Comparison of ENCODE assay signal across 23 cellular contexts in the genomic region with DNA sequence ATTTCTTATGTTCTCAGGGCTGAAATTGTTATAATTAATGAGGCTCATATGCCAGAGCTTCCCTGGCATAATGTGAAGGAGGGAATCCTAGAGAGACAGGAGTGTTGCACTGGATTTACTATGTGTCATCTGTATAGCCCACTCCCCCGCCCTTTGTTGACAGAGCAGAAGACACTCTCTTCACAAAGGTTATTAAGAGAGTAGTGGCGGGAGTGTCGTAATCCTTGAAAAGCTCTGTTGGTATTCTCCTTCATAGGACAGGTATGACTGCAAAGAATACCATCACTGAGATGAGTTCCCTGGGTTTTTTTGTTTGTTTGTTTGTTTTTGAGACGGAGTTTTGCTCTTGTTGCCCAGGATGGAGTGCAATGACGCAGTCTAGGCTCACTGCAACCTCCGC. TPM values are rescaled to one million over a fixed set of nuclear protein-coding genes. Genes with fewer than 3 reads are reported as not detected.
DNase-seq lines count a peak whose midpoint lies in the region; ATAC-seq, FAIRE-seq and TF ChIP-seq lines count a peak whose summit lies in the region.
"Had no signal": no experiment of that assay in that cellular context is flagged by ENCODE, and none has a peak within 500 bp of the region (broad histone marks: within the 10 kb centered on the region; RNA-seq: fewer than 3 reads in every experiment).

No MANE protein-coding gene starts in this region.

- WGBS in HepG2 (ENCODE audit: low lambda C conversion rate), result 53% methylated on average over 6 of the region's 6 CpGs
- WGBS in right lobe of liver (ENCODE audit: insufficient coverage, low coverage, low lambda C conversion rate, missing lambda C conversion rate), result 100% methylated on average over 5 of the region's 6 CpGs
- 83 to 95% methylated on average over 3 to 6 of the region's 6 CpGs for WGBS in endodermal cell (ENCODE audit: insufficient coverage in 1 of 2, insufficient read length in 1 of 2), 2 experiments

- H3K4me1 ChIP-seq in HepG2 (ENCODE audit: insufficient read depth, low read length), result peaks cover 52% of the 10 kb centered on the region
- no peaks in the 10 kb centered on the region for H3K4me1 ChIP-seq in right lobe of liver
- H3K4me1 ChIP-seq in endodermal cell (ENCODE audit: control insufficient read depth, insufficient read depth, low read length), result no peaks in the 10 kb centered on the region
- H3K4me1 ChIP-seq in subcutaneous abdominal adipose tissue (ENCODE audit: control insufficient read depth in 5 of 5, insufficient read depth in 5 of 5, low read length in 5 of 5), result peaks cover 0 to 4% (median 0%) of the 10 kb centered on the region in 5 donors

- peaks cover 82% of the 10 kb centered on the region for H3K79me2 ChIP-seq in HepG2 (ENCODE audit: insufficient read depth, low read length)

- H3K9ac ChIP-seq in HepG2 (ENCODE audit: insufficient read depth, low read depth, low read length), result no peak overlapping the region
- H3K9ac ChIP-seq in endodermal cell (ENCODE audit: extremely low read depth, low read length, poor library complexity, severe bottlenecking), result no peak overlapping the region
- H3K9ac ChIP-seq in subcutaneous abdominal adipose tissue (ENCODE audit: low read length in 5 of 5), result no peak overlapping the region
- H3K9ac ChIP-seq: GM23248 had no signal

- intact Hi-C loops in HepG2 (cut with micrococcal nuclease; ENCODE audit: unreplicated experiment) (no loop called here), right lobe of liver (cut with DNase I) (no loop called here)

- H3K27ac Mint-ChIP-seq in endodermal cell, result no peak overlapping the region
- H3K27ac Mint-ChIP-seq: B cell; CD4-positive, alpha-beta memory T cell had no signal

- H3K27ac ChIP-seq in HepG2 (ENCODE audit: extremely low read length, insufficient read depth, low read length) (no peak overlapping the region), right lobe of liver (no peak overlapping the region), endodermal cell (ENCODE audit: low read depth, low read length) (no peak overlapping the region), subcutaneous abdominal adipose tissue (ENCODE audit: low read depth, low read length) (no peak overlapping the region)
- H3K27ac ChIP-seq: 22Rv1, GM23248 had no signal

- in situ Hi-C loops in HepG2 (cut with HindIII; ENCODE audit: extremely low pct_ligation_motif_present, low pct_unique_long_range_greater_than_20kb), result no loop called here

- TF ChIP-seq CTCF in HepG2 (CRISPR knock-in tag; IDR thresholded peaks at IDR 0.05), result no peak
- no peak for TF ChIP-seq CTCF in right lobe of liver (IDR thresholded peaks at IDR 0.05)
- TF ChIP-seq CTCF in endodermal cell (conservative IDR thresholded peaks at IDR 0.05), result no peak

- peaks cover 74% of the 10 kb centered on the region for H4K20me1 ChIP-seq in HepG2 (ENCODE audit: insufficient read depth, low read length)

- H3K36me3 Mint-ChIP-seq in endodermal cell (ENCODE audit: low read depth), result peaks cover 97% of the 10 kb centered on the region

- H3K9me3 ChIP-seq in HepG2 (ENCODE audit: low read length) (peaks cover 3% of the 10 kb centered on the region; the same call in 1 of the 2 replicates), right lobe of liver (peaks cover 13 to 65% (median 43%) of the 10 kb centered on the region in 4 donors), endodermal cell (ENCODE audit: control insufficient read depth, low read length) (peaks cover 100% of the 10 kb centered on the region), subcutaneous abdominal adipose tissue (ENCODE audit: control insufficient read depth in 5 of 5, low read length in 5 of 5) (peaks cover 61 to 94% (median 86%) of the 10 kb centered on the region in 5 donors)

- peaks cover 99% of the 10 kb centered on the region for H3K9me3 Mint-ChIP-seq in endodermal cell

- no peaks in the 10 kb centered on the region for H3K27me3 Mint-ChIP-seq in endodermal cell (ENCODE audit: insufficient read depth)
- H3K27me3 Mint-ChIP-seq: B cell; CD4-positive, alpha-beta memory T cell had no signal

- H3K4me3 ChIP-seq in HepG2 (replicated peaks in 1 of 3; ENCODE audit: insufficient read depth in 1 of 3, low read depth in 2 of 3, low read length in 3 of 3), result no peak overlapping the region
- H3K4me3 ChIP-seq in right lobe of liver, result no peak overlapping the region
- H3K4me3 ChIP-seq in endodermal cell (ENCODE audit: low read length), result peak overlapping the region; percentile 59
- peak overlapping the region in 4 of 5 donors; percentile 13 to 62 (median 31) for H3K4me3 ChIP-seq in subcutaneous abdominal adipose tissue (ENCODE audit: low read depth in 1 of 5, low read length in 5 of 5)
- H3K4me3 ChIP-seq: GM23248 had no signal

- TF ChIP-seq EP300 in HepG2 (IDR thresholded peaks at IDR 0.05; ENCODE audit: low read depth in 2 of 2, low read length in 2 of 2) (no peak), HepG2 (CRISPR knock-in tag; IDR thresholded peaks at IDR 0.05; ENCODE audit: borderline replicate concordance) (no peak)

- CTCF ChIA-PET in HepG2 (lab: Yijun Ruan, JAX; ENCODE audit: low intra/inter-chr PET ratio, low total read pairs), result no interaction called here

- no peak for TF ChIP-seq POLR2A in HepG2 (IDR thresholded peaks at IDR 0.05; ENCODE audit: insufficient read depth in 1 of 2, low read depth in 2 of 2, low read length in 2 of 2)
- no peak for TF ChIP-seq POLR2A in right lobe of liver (IDR thresholded peaks at IDR 0.05)

- BruUV-seq in HepG2 (replicated peaks; lab: Mats Ljungman, UMichigan), result no TSS peak

- ATAC-seq in HepG2, result peak; percentile 88
- ATAC-seq in right lobe of liver, result no peak
- ATAC-seq in GM19455 (IDR thresholded peaks at IDR 0.05; ENCODE audit: unreplicated experiment), result no peak
- ATAC-seq in HG03139 (IDR thresholded peaks at IDR 0.05; ENCODE audit: unreplicated experiment), result no peak
- ATAC-seq in HG02678 (IDR thresholded peaks at IDR 0.05; ENCODE audit: unreplicated experiment), result no peak

- FAIRE-seq in HepG2 (lab: Jason Lieb, UNC), result no peak
- FAIRE-seq: A204.1, GM12891, GM18507, H1 had no signal

- H3K36me3 ChIP-seq in HepG2 (replicated peaks in 1 of 2; ENCODE audit: control insufficient read depth in 1 of 2, insufficient read depth in 2 of 2, low read length in 2 of 2) (peaks cover 12 to 30% of the 10 kb centered on the region in 2 experiments), right lobe of liver (peaks cover 0 to 43% (median 30%) of the 10 kb centered on the region in 4 donors), endodermal cell (ENCODE audit: control insufficient read depth, insufficient read depth, low read length) (peaks cover 99% of the 10 kb centered on the region), subcutaneous abdominal adipose tissue (ENCODE audit: control insufficient read depth in 5 of 5, insufficient read depth in 5 of 5, low read length in 5 of 5) (peaks cover 31 to 38% (median 34%) of the 10 kb centered on the region in 5 donors)

- TF ChIP-seq RAD21 in HepG2 (CRISPR knock-in tag; IDR thresholded peaks at IDR 0.05), result no peak

- no peak overlapping the region for H3K4me2 ChIP-seq in HepG2 (ENCODE audit: low read depth, low read length)

- H3K27me3 ChIP-seq in HepG2 (ENCODE audit: control insufficient read depth in 1 of 2, insufficient read depth in 2 of 2, low read length in 2 of 2), result no peaks in the 10 kb centered on the region
- H3K27me3 ChIP-seq in right lobe of liver, result no peaks in the 10 kb centered on the region
- no peaks in the 10 kb centered on the region for H3K27me3 ChIP-seq in endodermal cell (ENCODE audit: control insufficient read depth, insufficient read depth, low read length, poor library complexity, severe bottlenecking)
- no peaks in the 10 kb centered on the region for H3K27me3 ChIP-seq in subcutaneous abdominal adipose tissue (ENCODE audit: control insufficient read depth in 5 of 5, insufficient read depth in 4 of 5, low read length in 5 of 5)

- H2AFZ ChIP-seq in HepG2 (ENCODE audit: low read length), result no peak overlapping the region
- H2AFZ ChIP-seq: GM23248 had no signal

- no peak overlapping the region for H3K4me3 Mint-ChIP-seq in endodermal cell
- H3K4me3 Mint-ChIP-seq: B cell had no signal

- H3K4me1 Mint-ChIP-seq in endodermal cell, result no peaks in the 10 kb centered on the region

- DNase-seq in HepG2 (ENCODE audit: low spot score) (peak; percentile 70), right lobe of liver (no peak), endodermal cell (no peak)
- DNase-seq: C1 segment of cervical spinal cord; Calu3; CD4-positive, alpha-beta memory T cell; COR-L47; DMS53; DMS79 treated with DMSO at 0.1 percent for 48 hours; GF-D8; GM23248; H7; HCEC 1CT had no signal

- POLR2A ChIA-PET in HepG2 (lab: Yijun Ruan, JAX), result no interaction called here

RNA-seq across cellular contexts. Expression of gene ZNF121, which starts 14.0 kb away (rescaled TPM):
- total RNA-seq in HepG2 (2016; rRNA removed; fragmentation: Illumina TruSeq; extraction: Trizol) (56.3 and 78.4 TPM in 2 replicates), right lobe of liver (10 to 100 TPM; 11.5 to 15.2 (median 12.4) TPM), endodermal cell (100 to 1,000 TPM; 100 to 168 TPM)
- total RNA-seq in HepG2 (2016; cell fraction: cytosol; rRNA removed; fragmentation: Illumina TruSeq; extraction: Trizol; ENCODE audit: low read depth), result 36.0 and 37.2 TPM in 2 replicates
- 52.9 and 76.9 TPM in 2 replicates for total RNA-seq in HepG2 (2016; cell fraction: insoluble cytoplasmic fraction; rRNA removed; fragmentation: Illumina TruSeq; extraction: Trizol)
- 33.2 and 40.8 TPM in 2 replicates for total RNA-seq in HepG2 (2016; cell fraction: membrane; rRNA removed; fragmentation: Illumina TruSeq; extraction: Trizol)
- total RNA-seq in HepG2 (2016; cell fraction: nucleus; rRNA removed; fragmentation: Illumina TruSeq; extraction: Trizol), result 42.2 and 54.0 TPM in 2 replicates
- polyA plus RNA-seq in HepG2 (2011; rRNA removed), result 7.8 and 9.3 TPM in 2 replicates
- 2.3 and 4.6 TPM in 2 replicates for polyA plus RNA-seq in HepG2 (2011; cell fraction: cytosol; rRNA removed)
- polyA plus RNA-seq in HepG2 (2011; cell fraction: nucleus; rRNA removed), result 7.6 and 13.1 TPM in 2 replicates
- polyA plus RNA-seq in HepG2 (2012), result 12.0 and 12.6 TPM in 2 replicates
- polyA plus RNA-seq in HepG2 (2016; cell fraction: cytosol; fragmentation: Illumina TruSeq; extraction: Trizol; ENCODE audit: low read depth), result 1.3 and 1.9 TPM in 2 replicates
- 11.0 and 11.4 TPM in 2 replicates for polyA plus RNA-seq in HepG2 (2016; cell fraction: insoluble cytoplasmic fraction; fragmentation: Illumina TruSeq; extraction: Trizol; ENCODE audit: low read depth)
- polyA plus RNA-seq in HepG2 (2016; cell fraction: membrane; fragmentation: Illumina TruSeq; extraction: Trizol; ENCODE audit: low read depth), result 2.8 and 3.3 TPM in 2 replicates
- 38.0 and 38.9 TPM in 2 replicates for polyA plus RNA-seq in HepG2 (2016; cell fraction: nucleus; fragmentation: Illumina TruSeq; extraction: Trizol; ENCODE audit: insufficient read depth, low read depth)
- 11.0 and 19.0 TPM in 2 replicates for polyA minus RNA-seq in HepG2 (2011; rRNA and poly(A)+ RNA removed; ENCODE audit: low replicate concordance)
- polyA minus RNA-seq in HepG2 (2011; cell fraction: cytosol; rRNA and poly(A)+ RNA removed), result 22.7 and 28.7 TPM in 2 replicates
- 21.2 and 33.4 TPM in 2 replicates for polyA minus RNA-seq in HepG2 (2011; cell fraction: nucleus; rRNA and poly(A)+ RNA removed)
- 46.3 TPM for polyA plus RNA-seq in endodermal cell (2013, experiment 1 of 2)
- polyA plus RNA-seq in endodermal cell (2013, experiment 2 of 2), result 47.2 TPM

RNA-seq across cellular contexts. Expression of gene ZNF426, which starts 31.8 kb away (rescaled TPM):
- total RNA-seq in HepG2 (2016; rRNA removed; fragmentation: Illumina TruSeq; extraction: Trizol) (14.9 and 20.6 TPM in 2 replicates), right lobe of liver (1 to 10 TPM; 2.3 to 4.4 (median 2.5) TPM), endodermal cell (10 to 100 TPM; 26.0 to 30.0 TPM)
- 1.9 TPM in 2 replicates for total RNA-seq in HepG2 (2016; cell fraction: cytosol; rRNA removed; fragmentation: Illumina TruSeq; extraction: Trizol; ENCODE audit: low read depth)
- total RNA-seq in HepG2 (2016; cell fraction: insoluble cytoplasmic fraction; rRNA removed; fragmentation: Illumina TruSeq; extraction: Trizol), result 13.9 and 20.1 TPM in 2 replicates
- total RNA-seq in HepG2 (2016; cell fraction: membrane; rRNA removed; fragmentation: Illumina TruSeq; extraction: Trizol), result 6.3 and 6.5 TPM in 2 replicates
- total RNA-seq in HepG2 (2016; cell fraction: nucleus; rRNA removed; fragmentation: Illumina TruSeq; extraction: Trizol), result 10.9 and 12.6 TPM in 2 replicates
- polyA plus RNA-seq in HepG2 (2011; rRNA removed), result 3.8 and 4.0 TPM in 2 replicates
- 2.3 and 3.0 TPM in 2 replicates for polyA plus RNA-seq in HepG2 (2011; cell fraction: cytosol; rRNA removed)
- 3.2 and 4.7 TPM in 2 replicates for polyA plus RNA-seq in HepG2 (2011; cell fraction: nucleus; rRNA removed)
- 3.5 and 4.5 TPM in 2 replicates for polyA plus RNA-seq in HepG2 (2012)
- polyA plus RNA-seq in HepG2 (2016; cell fraction: cytosol; fragmentation: Illumina TruSeq; extraction: Trizol; ENCODE audit: low read depth), result 0.40 and 0.57 TPM in 2 replicates
- 6.6 and 7.9 TPM in 2 replicates for polyA plus RNA-seq in HepG2 (2016; cell fraction: insoluble cytoplasmic fraction; fragmentation: Illumina TruSeq; extraction: Trizol; ENCODE audit: low read depth)
- 1.2 and 1.7 TPM in 2 replicates for polyA plus RNA-seq in HepG2 (2016; cell fraction: membrane; fragmentation: Illumina TruSeq; extraction: Trizol; ENCODE audit: low read depth)
- 8.5 and 9.6 TPM in 2 replicates for polyA plus RNA-seq in HepG2 (2016; cell fraction: nucleus; fragmentation: Illumina TruSeq; extraction: Trizol; ENCODE audit: insufficient read depth, low read depth)
- polyA minus RNA-seq in HepG2 (2011; rRNA and poly(A)+ RNA removed; ENCODE audit: low replicate concordance), result 7.1 and 7.9 TPM in 2 replicates
- 6.6 and 7.6 TPM in 2 replicates for polyA minus RNA-seq in HepG2 (2011; cell fraction: cytosol; rRNA and poly(A)+ RNA removed)
- 15.1 and 16.7 TPM in 2 replicates for polyA minus RNA-seq in HepG2 (2011; cell fraction: nucleus; rRNA and poly(A)+ RNA removed)
- polyA plus RNA-seq in endodermal cell (2013, experiment 1 of 2), result 11.7 TPM
- 11.6 TPM for polyA plus RNA-seq in endodermal cell (2013, experiment 2 of 2)

RNA-seq across cellular contexts. Expression of gene ZNF561, which starts 50.8 kb away (rescaled TPM):
- total RNA-seq in HepG2 (2016; rRNA removed; fragmentation: Illumina TruSeq; extraction: Trizol), result 35.1 and 54.3 TPM in 2 replicates
- 15.7 and 17.1 TPM in 2 replicates for total RNA-seq in HepG2 (2016; cell fraction: cytosol; rRNA removed; fragmentation: Illumina TruSeq; extraction: Trizol; ENCODE audit: low read depth)
- total RNA-seq in HepG2 (2016; cell fraction: insoluble cytoplasmic fraction; rRNA removed; fragmentation: Illumina TruSeq; extraction: Trizol), result 36.8 and 56.1 TPM in 2 replicates
- 31.5 and 34.6 TPM in 2 replicates for total RNA-seq in HepG2 (2016; cell fraction: membrane; rRNA removed; fragmentation: Illumina TruSeq; extraction: Trizol)
- 36.2 and 46.5 TPM in 2 replicates for total RNA-seq in HepG2 (2016; cell fraction: nucleus; rRNA removed; fragmentation: Illumina TruSeq; extraction: Trizol)
- 19.8 and 23.1 TPM in 2 replicates for polyA plus RNA-seq in HepG2 (2011; rRNA removed)
- 11.0 and 15.3 TPM in 2 replicates for polyA plus RNA-seq in HepG2 (2011; cell fraction: cytosol; rRNA removed)
- polyA plus RNA-seq in HepG2 (2011; cell fraction: nucleus; rRNA removed), result 17.3 and 18.5 TPM in 2 replicates
- polyA plus RNA-seq in HepG2 (2012), result 16.3 and 20.9 TPM in 2 replicates
- 4.6 and 5.8 TPM in 2 replicates for polyA plus RNA-seq in HepG2 (2016; cell fraction: cytosol; fragmentation: Illumina TruSeq; extraction: Trizol; ENCODE audit: low read depth)
- polyA plus RNA-seq in HepG2 (2016; cell fraction: insoluble cytoplasmic fraction; fragmentation: Illumina TruSeq; extraction: Trizol; ENCODE audit: low read depth), result 37.5 and 37.6 TPM in 2 replicates
- 11.1 and 12.1 TPM in 2 replicates for polyA plus RNA-seq in HepG2 (2016; cell fraction: membrane; fragmentation: Illumina TruSeq; extraction: Trizol; ENCODE audit: low read depth)
- 51.5 and 51.9 TPM in 2 replicates for polyA plus RNA-seq in HepG2 (2016; cell fraction: nucleus; fragmentation: Illumina TruSeq; extraction: Trizol; ENCODE audit: insufficient read depth, low read depth)
- 43.4 and 63.9 TPM in 2 replicates for polyA minus RNA-seq in HepG2 (2011; rRNA and poly(A)+ RNA removed; ENCODE audit: low replicate concordance)
- polyA minus RNA-seq in HepG2 (2011; cell fraction: cytosol; rRNA and poly(A)+ RNA removed), result 18.8 and 22.0 TPM in 2 replicates
- 57.2 and 73.4 TPM in 2 replicates for polyA minus RNA-seq in HepG2 (2011; cell fraction: nucleus; rRNA and poly(A)+ RNA removed)
- 10 to 100 TPM; 11.4 to 19.4 (median 14.2) TPM for total RNA-seq in right lobe of liver
- 10 to 100 TPM; 51.0 to 57.2 TPM for total RNA-seq in endodermal cell
- 47.1 TPM for polyA plus RNA-seq in endodermal cell (2013, experiment 1 of 2)
- 40.5 TPM for polyA plus RNA-seq in endodermal cell (2013, experiment 2 of 2)

Comparison
In these comparisons a context has a peak if more than half of its experiments do, and no peak if none do; other contexts are left out.
1. H3K4me3 ChIP-seq: peak in endodermal cell (single experiment) and subcutaneous abdominal adipose tissue (4 of 5); none in HepG2 (0 of 3) and right lobe of liver (0 of 3).